ENCODE assay signal across 26 cellular contexts in genomic region chr18:9772847-9773677, GRCh38.
A peak's percentile ranks its signal among the peaks of the same experiment; 100 is the strongest.
DNase-seq lines count a peak whose midpoint lies in the region; ATAC-seq, FAIRE-seq and TF ChIP-seq lines count a peak whose summit lies in the region.
"Had no signal": no experiment of that assay in that cellular context is flagged by ENCODE, and none has a peak within 500 bp of the region (broad histone marks: within the 10 kb centered on the region; RNA-seq: fewer than 3 reads in every experiment).

No MANE protein-coding gene starts in this region.

- H2BK15ac ChIP-seq in IMR-90 (ENCODE audit: low read depth, low read length) = no peak overlapping the region

- H3K4ac ChIP-seq in IMR-90 (ENCODE audit: low read depth, low read length) = peak overlapping the region; percentile 18

- H3K79me1 ChIP-seq in IMR-90 (ENCODE audit: low read depth in 1 of 2, low read length in 2 of 2) = peaks cover 30 to 45% of the 10 kb centered on the region in 2 experiments

- H4K20me1 ChIP-seq in IMR-90 (ENCODE audit: insufficient read depth, low read length) (peaks cover 23% of the 10 kb centered on the region), K562 (replicated peaks; ENCODE audit: control insufficient read depth, insufficient read depth, low read length) (no peaks in the 10 kb centered on the region), neural progenitor cell (ENCODE audit: low read depth) (no peaks in the 10 kb centered on the region)

- FAIRE-seq in K562 (lab: Jason Lieb, UNC) (no peak), D721Med (lab: Jason Lieb, UNC) (no peak)
- FAIRE-seq: A549 had no signal

- H3K4me3 Mint-ChIP-seq in neural progenitor cell = no peak overlapping the region
- H3K4me3 Mint-ChIP-seq: CD4-positive, alpha-beta T cell had no signal

- intact Hi-C loops in IMR-90 (cut with micrococcal nuclease) = loop anchor here (5.0 kb wide), 1 partner anchor 196 kb away; no protein-coding TSS in a partner anchor
- intact Hi-C loops in K562 (cut with micrococcal nuclease) = no loop called here

- H3F3A ChIP-seq in neural progenitor cell (ENCODE audit: low read depth) = no peaks in the 10 kb centered on the region

- no peak overlapping the region for H3K27ac ChIP-seq in IMR-90 (ENCODE audit: insufficient read depth, low read length)
- no peak overlapping the region for H3K27ac ChIP-seq in K562 (ENCODE audit: extremely low read depth, low read depth, low read length)
- H3K27ac ChIP-seq in neural progenitor cell = no peak overlapping the region
- H3K27ac ChIP-seq: GM23248 had no signal

- H3K9me1 ChIP-seq in IMR-90 (ENCODE audit: insufficient read depth, low read length) = peaks cover 8% of the 10 kb centered on the region; the same call in 1 of the 2 replicates
- H3K9me1 ChIP-seq in K562 (ENCODE audit: control insufficient read depth, insufficient read depth, low read length) = no peaks in the 10 kb centered on the region

- H2AFZ ChIP-seq in IMR-90 (replicated peaks; ENCODE audit: low read length, poor library complexity) = no peak overlapping the region
- H2AFZ ChIP-seq in K562 (ENCODE audit: low read depth, low read length) = no peak overlapping the region
- H2AFZ ChIP-seq in neural progenitor cell (replicated peaks) = no peak overlapping the region
- H2AFZ ChIP-seq: GM23248 had no signal

- peaks cover 11% of the 10 kb centered on the region for H3K9me3 Mint-ChIP-seq in neural progenitor cell
- H3K9me3 Mint-ChIP-seq: CD4-positive, alpha-beta T cell had no signal

- H4K5ac ChIP-seq in IMR-90 (ENCODE audit: low read depth, low read length) = no peak overlapping the region

- peak overlapping the region; percentile 37; the same call in 1 of the 2 replicates for H2AK5ac ChIP-seq in IMR-90 (ENCODE audit: low read depth, low read length)

- H3K56ac ChIP-seq in IMR-90 (ENCODE audit: extremely low read depth, insufficient read depth, low read length) = no peak overlapping the region

- no peak overlapping the region for H3K9ac ChIP-seq in IMR-90 (ENCODE audit: low read depth, low read length)
- H3K9ac ChIP-seq in K562 (ENCODE audit: insufficient read depth in 1 of 2, low read depth in 2 of 2, low read length in 2 of 2) = peak overlapping the region in 1 of 2 experiments; percentile 49; a peak in 1 of 4 replicates
- no peak overlapping the region for H3K9ac ChIP-seq in neural progenitor cell
- H3K9ac ChIP-seq: GM23248 had no signal

- no peak for TF ChIP-seq EP300 in K562 (IDR thresholded peaks at IDR 0.05; ENCODE audit: low read length)

- no peak overlapping the region for H4K91ac ChIP-seq in IMR-90 (ENCODE audit: insufficient read depth, low read depth, low read length)

- H3K79me2 ChIP-seq in K562 (ENCODE audit: control insufficient read depth, insufficient read depth, low read length) = peaks cover 42% of the 10 kb centered on the region
- no peaks in the 10 kb centered on the region for H3K79me2 ChIP-seq in neural progenitor cell (ENCODE audit: low read depth)

- 87% methylated on average over 3 of the region's 13 CpGs; no CpG with 5 or more reads in 1 of the 2 experiments for WGBS in IMR-90 (ENCODE audit: extremely low coverage in 2 of 2, insufficient read length in 1 of 2), 2 experiments
- 72% methylated on average over 13 of the region's 13 CpGs for WGBS in K562 (ENCODE audit: insufficient coverage, low coverage, missing lambda C conversion rate)

- H3K27me3 ChIP-seq in IMR-90 (ENCODE audit: control insufficient read depth, insufficient read depth, low read length) (no peaks in the 10 kb centered on the region), K562 (ENCODE audit: control insufficient read depth in 2 of 2, insufficient read depth in 2 of 2, low read length in 2 of 2) (no peaks in the 10 kb centered on the region), neural progenitor cell (no peaks in the 10 kb centered on the region)
- H3K27me3 ChIP-seq: BE2C had no signal

- H3K23ac ChIP-seq in IMR-90 (ENCODE audit: low read depth, low read length) = no peak overlapping the region

- H2BK5ac ChIP-seq in IMR-90 (ENCODE audit: low read depth, low read length, poor library complexity, severe bottlenecking) = no peak overlapping the region

- no peak for ATAC-seq in IMR-90 (ENCODE audit: low read depth)
- ATAC-seq in K562 = no peak
- ATAC-seq in SK-N-SH treated with all-trans-retinoic acid at 6 μM for 48 hours = no peak
- ATAC-seq: A549 had no signal

- BruUV-seq in IMR-90 (replicated peaks; lab: Mats Ljungman, UMichigan) = no TSS peak
- no TSS peak for BruUV-seq in K562 (replicated peaks; lab: Mats Ljungman, UMichigan)

- TF ChIP-seq CTCF in IMR-90 (conservative IDR thresholded peaks at IDR 0.05; ENCODE audit: low read depth, low read length) (no peak), K562 (IDR thresholded peaks at IDR 0.05 in 2 of 3, conservative IDR thresholded peaks at IDR 0.05 in 1 of 3; ENCODE audit: insufficient read depth in 2 of 3, low read depth in 1 of 3, low read length in 3 of 3) (no peak), neural progenitor cell (IDR thresholded peaks at IDR 0.05) (no peak), D721Med (IDR thresholded peaks at IDR 0.05; ENCODE audit: insufficient read depth, missing control alignments) (no peak)

- no peak overlapping the region for H3K18ac ChIP-seq in IMR-90 (ENCODE audit: low read depth, low read length)

- POLR2A ChIA-PET in IMR-90 (lab: Charles Lee; ENCODE audit: unreplicated experiment) = no interaction called here
- POLR2A ChIA-PET in K562 (lab: Yijun Ruan, JAX) = interaction anchor here (0.7 to 1.1 kb wide), 5 partner anchors 10 to 198 kb away, joined by 3 to 5 read pairs (median 3); partner anchors contain the start of gene VAPA

- H3K27ac Mint-ChIP-seq in neural progenitor cell = no peak overlapping the region
- H3K27ac Mint-ChIP-seq: CD4-positive, alpha-beta T cell had no signal

- H4K8ac ChIP-seq in IMR-90 (ENCODE audit: low read depth in 2 of 2, low read length in 2 of 2) = no peak overlapping the region

- DNase-seq in IMR-90 = no peak
- DNase-seq in K562 (ENCODE audit: extremely low read depth in 1 of 4, low spot score in 3 of 4) = no peak
- DNase-seq in neural progenitor cell (ENCODE audit: low spot score) = peak; percentile 41
- no peak for DNase-seq in D721Med (ENCODE audit: insufficient read length, low spot score)
- no peak for DNase-seq in NCI-H1092 (lab: John Stamatoyannopoulos, UW)
- no peak for DNase-seq in hepatic stellate cell (ENCODE audit: low spot score)
- DNase-seq: BE2C; CD4-positive, alpha-beta T cell; COR-L47; DMS 273 treated with DMSO at 0.1 percent for 48 hours; DMS79 treated with DMSO at 0.1 percent for 48 hours; GM23248; HCEC 1CT; KBM-7; MM.1S; NCI-H1048; NCI-H1436; NCI-H1930; NCI-H345; NCI-H524; NCI-H774; NK-92 treated with Interleukin-12 subunit alpha and Interleukin-12 subunit beta, amount 100 ng/mL, for 24 hours; SIG-M5; T-helper 1 cell had no signal

- peak overlapping the region; percentile 34 for H2AK9ac ChIP-seq in IMR-90 (replicated peaks; ENCODE audit: low read depth, low read length, poor library complexity)

- no peak overlapping the region for H3K4me3 ChIP-seq in IMR-90 (ENCODE audit: insufficient read depth, low read depth, low read length)
- H3K4me3 ChIP-seq in K562 = no peak overlapping the region
- H3K4me3 ChIP-seq in neural progenitor cell = no peak overlapping the region
- H3K4me3 ChIP-seq: A549, GM23248 had no signal

- H3K36me3 ChIP-seq in IMR-90 (ENCODE audit: control insufficient read depth, insufficient read depth, low read length) (0 out of 2 replicates have a peak, but pooled peaks cover 2% of the 10 kb centered on the region), K562 (ENCODE audit: control insufficient read depth, insufficient read depth, low read length) (peaks cover 7% of the 10 kb centered on the region; the same call in 1 of the 3 replicates), neural progenitor cell (no peaks in the 10 kb centered on the region)
- H3K36me3 ChIP-seq: BE2C had no signal

- H3K36me3 Mint-ChIP-seq in neural progenitor cell = peaks cover 2% of the 10 kb centered on the region

- H3K14ac ChIP-seq in IMR-90 (replicated peaks; ENCODE audit: low read depth, low read length) = 0 out of 2 replicates have a peak overlapping the region, but pooled peaks have one; percentile 21

- peaks cover 34% of the 10 kb centered on the region for H3K4me1 Mint-ChIP-seq in neural progenitor cell

- CTCF ChIA-PET in IMR-90 (lab: Yijun Ruan, JAX) (no interaction called here), K562 (lab: Yijun Ruan, JAX; ENCODE audit: low intra/inter-chr PET ratio) (no interaction called here)

- H3K4me1 ChIP-seq in IMR-90 (ENCODE audit: control insufficient read depth, insufficient read depth, low read length) = no peaks in the 10 kb centered on the region
- H3K4me1 ChIP-seq in K562 (replicated peaks in 1 of 2; ENCODE audit: control insufficient read depth in 2 of 2, insufficient read depth in 2 of 2, low read length in 2 of 2) = peaks cover 8 to 21% of the 10 kb centered on the region in 2 experiments; a peak in 4 of 5 replicates
- peaks cover 6% of the 10 kb centered on the region for H3K4me1 ChIP-seq in neural progenitor cell
- H3K4me1 ChIP-seq: BE2C had no signal

- dilution Hi-C loops in IMR-90 (cut with HindIII; ENCODE audit: low sequenced_read_pairs, unreplicated experiment) = no loop called here

- no peak overlapping the region for H2BK120ac ChIP-seq in IMR-90 (ENCODE audit: low read depth, low read length)

- no peaks in the 10 kb centered on the region for H3K27me3 Mint-ChIP-seq in neural progenitor cell (ENCODE audit: insufficient read depth, low read depth)

- H3K9me3 ChIP-seq in IMR-90 (ENCODE audit: control insufficient read depth, insufficient read depth, low read length) = no peaks in the 10 kb centered on the region
- no peaks in the 10 kb centered on the region for H3K9me3 ChIP-seq in K562 (replicated peaks; ENCODE audit: control insufficient read depth, insufficient read depth, low read depth, low read length)
- H3K9me3 ChIP-seq in neural progenitor cell (ENCODE audit: low read depth) = no peaks in the 10 kb centered on the region
- H3K9me3 ChIP-seq: A549, BE2C had no signal

- TF ChIP-seq RAD21 in IMR-90 (IDR thresholded peaks at IDR 0.05; ENCODE audit: low read length) = no peak
- no peak for TF ChIP-seq RAD21 in K562 (CRISPR knock-in tag; conservative IDR thresholded peaks at IDR 0.05 in 1 of 2, IDR thresholded peaks at IDR 0.05 in 1 of 2)

- in situ Hi-C loops in IMR-90 (cut with MboI; ENCODE audit: low sequenced_read_pairs) (no loop called here), K562 (cut with MboI) (loop anchor here (10.0 kb wide), 1 partner anchor 198 kb away; no protein-coding TSS in a partner anchor)

- H2BK20ac ChIP-seq in IMR-90 (ENCODE audit: low read depth, low read length) = no peak overlapping the region

- TF ChIP-seq POLR2A in IMR-90 (IDR thresholded peaks at IDR 0.05; ENCODE audit: low read depth, low read length) (no peak), K562 (conservative IDR thresholded peaks at IDR 0.05) (no peak)

- H3K4me2 ChIP-seq in IMR-90 (ENCODE audit: low read depth, low read length) (no peak overlapping the region), K562 (ENCODE audit: insufficient read depth, low read length) (no peak overlapping the region), neural progenitor cell (no peak overlapping the region)
- H3K4me2 ChIP-seq: A549 had no signal

TF ChIP-seq in IMR-90, 13 proteins besides CTCF, POLR2A, EP300 and RAD21 (continues in another document):
- TF ChIP-seq BHLHE40 (IDR thresholded peaks at IDR 0.05; ENCODE audit: low read depth, low read length) = no peak

TF ChIP-seq in K562, 482 proteins besides CTCF, POLR2A, EP300 and RAD21 (continues in another document):
- peak; percentile 67 for TF ChIP-seq ZNF316 (IDR thresholded peaks at IDR 0.05)

TF ChIP-seq in SK-N-SH treated with all-trans-retinoic acid at 6 μM for 48 hours, 23 proteins besides CTCF, POLR2A, EP300 and RAD21 (continues in another document):
- no peak for TF ChIP-seq ZFP3 (CRISPR knock-in tag; IDR thresholded peaks at IDR 0.05)
